Comparison of ENCODE assay signal across 17 cellular contexts in the genomic region with DNA sequence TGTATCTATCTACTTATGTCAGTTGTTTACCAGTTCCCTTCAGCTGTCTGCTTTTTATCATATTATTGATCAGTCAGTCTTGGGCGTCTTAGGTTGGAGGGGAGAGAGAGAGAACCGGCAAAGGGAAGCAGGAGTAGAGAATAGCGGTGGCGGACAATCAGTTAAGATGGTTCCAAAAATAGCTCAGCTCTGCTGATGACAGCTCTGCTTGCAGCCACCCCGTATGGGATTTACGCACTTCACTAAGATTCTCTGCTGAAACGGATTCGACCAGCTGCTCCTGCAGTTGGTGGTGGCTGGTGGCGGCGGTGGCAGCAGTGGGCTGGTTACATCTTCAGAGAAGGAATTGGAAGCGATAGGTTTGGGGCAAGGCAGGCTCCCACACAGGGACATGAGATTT.
DNase-seq lines count a peak whose midpoint lies in the region; ATAC-seq and TF ChIP-seq lines count a peak whose summit lies in the region.
"Had no signal": no experiment of that assay in that cellular context is flagged by ENCODE, and none has a peak within 500 bp of the region (broad histone marks: within the 10 kb centered on the region; RNA-seq: fewer than 3 reads in every experiment).

No MANE protein-coding gene starts in this region.

- DNase-seq in left cardiac atrium = peak; percentile 16
- DNase-seq in Right ventricle myocardium inferior (ENCODE audit: missing footprints) = no peak
- peak; percentile 97 to 99 for DNase-seq in NCI-H524 (lab: John Stamatoyannopoulos, UW)
- peak; percentile 72 for DNase-seq in glutamatergic neuron
- DNase-seq in superior temporal gyrus (ENCODE audit: extremely low spot score) = peak; percentile 72
- DNase-seq: activated CD4-positive, alpha-beta T cell treated with anti-CD3 and anti-CD28 coated beads for 36 hours; activated naive CD8-positive, alpha-beta T cell treated with anti-CD3 and anti-CD28 coated beads, Interleukin-2, amount 10 ng/mL, durations not matched to agents 7 days and 5 days; CD4-positive, alpha-beta T cell; HCEC 1CT; left colon; NCI-H2081 treated with DMSO at 0.1 percent for 48 hours; RPMI8226; SW 1271 had no signal

- no peak for TF ChIP-seq CTCF in glutamatergic neuron (IDR thresholded peaks at IDR 0.05; ENCODE audit: partially characterized antibody, unreplicated experiment)

- peaks cover 19% of the 10 kb centered on the region for H3K4me1 Mint-ChIP-seq in glutamatergic neuron (ENCODE audit: low read depth, unreplicated experiment)
- H3K4me1 Mint-ChIP-seq: activated CD4-positive, alpha-beta T cell treated with anti-CD3 and anti-CD28 coated beads for 36 hours; activated naive CD8-positive, alpha-beta T cell treated with anti-CD3 and anti-CD28 coated beads, Interleukin-2, amount 10 ng/mL, durations not matched to agents 7 days and 5 days had no signal

- peak overlapping the region; percentile 66 for H3K4me3 Mint-ChIP-seq in glutamatergic neuron (ENCODE audit: unreplicated experiment)
- H3K4me3 Mint-ChIP-seq: activated CD4-positive, alpha-beta T cell treated with anti-CD3 and anti-CD28 coated beads for 36 hours; activated naive CD8-positive, alpha-beta T cell treated with anti-CD3 and anti-CD28 coated beads, Interleukin-2, amount 10 ng/mL, durations not matched to agents 7 days and 5 days; CD4-positive, alpha-beta T cell; neural crest cell had no signal

- H3K27me3 Mint-ChIP-seq in glutamatergic neuron (ENCODE audit: unreplicated experiment) = no peaks in the 10 kb centered on the region

- ATAC-seq in left cardiac atrium (peak in 1 of 2 donors; percentile 75), Right ventricle myocardium inferior (no peak), GM21367 (IDR thresholded peaks at IDR 0.05; ENCODE audit: unreplicated experiment) (no peak), GM21619 (IDR thresholded peaks at IDR 0.05; ENCODE audit: unreplicated experiment) (no peak), HG02885 (IDR thresholded peaks at IDR 0.05; ENCODE audit: poor library complexity, unreplicated experiment) (no peak)
- ATAC-seq: activated CD4-positive, alpha-beta T cell treated with anti-CD3 and anti-CD28 coated beads for 36 hours; left colon had no signal

- H3K27ac Mint-ChIP-seq in glutamatergic neuron (ENCODE audit: unreplicated experiment) = peak overlapping the region; percentile 91
- H3K27ac Mint-ChIP-seq: activated CD4-positive, alpha-beta T cell treated with anti-CD3 and anti-CD28 coated beads for 36 hours; activated naive CD8-positive, alpha-beta T cell treated with anti-CD3 and anti-CD28 coated beads, Interleukin-2, amount 10 ng/mL, durations not matched to agents 7 days and 5 days; CD4-positive, alpha-beta T cell had no signal

- H3K36me3 Mint-ChIP-seq in glutamatergic neuron (ENCODE audit: unreplicated experiment) = no peaks in the 10 kb centered on the region
- H3K36me3 Mint-ChIP-seq: activated naive CD8-positive, alpha-beta T cell treated with anti-CD3 and anti-CD28 coated beads, Interleukin-2, amount 10 ng/mL, durations not matched to agents 7 days and 5 days had no signal

- H3K9me3 Mint-ChIP-seq in glutamatergic neuron (ENCODE audit: unreplicated experiment) = peaks cover 4% of the 10 kb centered on the region
- H3K9me3 Mint-ChIP-seq: activated naive CD8-positive, alpha-beta T cell treated with anti-CD3 and anti-CD28 coated beads, Interleukin-2, amount 10 ng/mL, durations not matched to agents 7 days and 5 days; CD4-positive, alpha-beta T cell; neural crest cell had no signal

- intact Hi-C loops in left cardiac atrium (cut with DNase I) = no loop called here
- intact Hi-C loops in Right ventricle myocardium inferior (cut with DNase I) = no loop called here
